Comparison of ENCODE assay signal across 1 cellular context in the genomic region with DNA sequence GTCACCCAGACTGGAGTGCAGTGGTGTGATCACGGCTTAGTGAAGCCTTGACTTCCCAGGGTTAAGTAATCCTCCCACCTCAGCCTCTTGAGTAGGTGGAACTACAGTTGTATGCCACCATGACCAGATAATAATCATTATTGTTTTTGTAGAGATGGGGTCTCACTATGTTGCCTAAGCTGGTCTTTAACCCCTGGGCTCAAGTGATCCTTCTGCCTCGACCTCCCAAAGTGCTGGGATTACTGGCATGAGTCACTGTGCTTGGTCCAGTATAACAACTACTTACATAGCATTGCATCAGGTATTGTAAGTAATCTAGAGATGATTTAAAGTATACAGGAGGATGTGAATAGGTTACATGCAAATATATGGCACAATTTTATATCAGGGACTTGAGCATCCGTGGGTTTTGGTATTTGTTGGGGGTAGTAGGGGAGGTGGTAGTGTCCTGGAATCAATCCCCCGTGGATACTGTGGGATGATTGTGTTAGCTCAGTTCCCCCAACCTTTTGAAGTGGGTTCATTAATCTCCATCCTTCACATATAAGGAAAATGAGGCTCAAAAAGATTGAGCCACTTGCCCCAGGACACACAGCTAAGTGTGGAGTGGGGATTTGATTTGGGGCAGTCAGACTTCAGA.
TF ChIP-seq lines count a peak whose summit lies in the region.

No MANE protein-coding gene starts in this region.

TF ChIP-seq in K562, 482 proteins besides CTCF, POLR2A, EP300 and RAD21 (continued from another document and continues in another):
- no peak for TF ChIP-seq YY1 (IDR thresholded peaks at IDR 0.05; ENCODE audit: borderline replicate concordance in 1 of 3, control insufficient read depth in 1 of 3, extremely low read depth in 1 of 3, insufficient read depth in 3 of 3, insufficient read length in 1 of 3, insufficient replicate concordance in 2 of 3, low read depth in 1 of 3, low read length in 2 of 3)
- TF ChIP-seq, protein P1, sequence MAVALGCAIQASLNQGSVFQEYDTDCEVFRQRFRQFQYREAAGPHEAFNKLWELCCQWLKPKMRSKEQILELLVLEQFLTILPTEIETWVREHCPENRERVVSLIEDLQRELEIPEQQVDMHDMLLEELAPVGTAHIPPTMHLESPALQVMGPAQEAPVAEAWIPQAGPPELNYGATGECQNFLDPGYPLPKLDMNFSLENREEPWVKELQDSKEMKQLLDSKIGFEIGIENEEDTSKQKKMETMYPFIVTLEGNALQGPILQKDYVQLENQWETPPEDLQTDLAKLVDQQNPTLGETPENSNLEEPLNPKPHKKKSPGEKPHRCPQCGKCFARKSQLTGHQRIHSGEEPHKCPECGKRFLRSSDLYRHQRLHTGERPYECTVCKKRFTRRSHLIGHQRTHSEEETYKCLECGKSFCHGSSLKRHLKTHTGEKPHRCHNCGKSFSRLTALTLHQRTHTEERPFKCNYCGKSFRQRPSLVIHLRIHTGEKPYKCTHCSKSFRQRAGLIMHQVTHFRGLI (CRISPR knock-in tag; IDR thresholded peaks at IDR 0.05), result no peak
- no peak for TF ChIP-seq PURB (CRISPR knock-in tag; IDR thresholded peaks at IDR 0.05; ENCODE audit: low read depth)
- TF ChIP-seq, protein P2, sequence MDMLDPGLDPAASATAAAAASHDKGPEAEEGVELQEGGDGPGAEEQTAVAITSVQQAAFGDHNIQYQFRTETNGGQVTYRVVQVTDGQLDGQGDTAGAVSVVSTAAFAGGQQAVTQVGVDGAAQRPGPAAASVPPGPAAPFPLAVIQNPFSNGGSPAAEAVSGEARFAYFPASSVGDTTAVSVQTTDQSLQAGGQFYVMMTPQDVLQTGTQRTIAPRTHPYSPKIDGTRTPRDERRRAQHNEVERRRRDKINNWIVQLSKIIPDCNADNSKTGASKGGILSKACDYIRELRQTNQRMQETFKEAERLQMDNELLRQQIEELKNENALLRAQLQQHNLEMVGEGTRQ (CRISPR knock-in tag; IDR thresholded peaks at IDR 0.05), result no peak
- TF ChIP-seq XRCC3 (IDR thresholded peaks at IDR 0.05), result no peak
- TF ChIP-seq SMAD4 (CRISPR knock-in tag; conservative IDR thresholded peaks at IDR 0.05), result peak; percentile 65; the same call in 1 of the 2 replicates
- no peak for TF ChIP-seq ZZZ3 (IDR thresholded peaks at IDR 0.05)
- TF ChIP-seq ZFP1 (CRISPR knock-in tag; IDR thresholded peaks at IDR 0.05), result no peak
- no peak for TF ChIP-seq CHD1 (IDR thresholded peaks at IDR 0.05; ENCODE audit: low read length)
- TF ChIP-seq MTF1 (CRISPR knock-in tag; IDR thresholded peaks at IDR 0.05; ENCODE audit: borderline replicate concordance), result no peak
- no peak for TF ChIP-seq ARID2 (IDR thresholded peaks at IDR 0.05)
- no peak for TF ChIP-seq COPS2 (conservative IDR thresholded peaks at IDR 0.05)
- TF ChIP-seq, protein P3, sequence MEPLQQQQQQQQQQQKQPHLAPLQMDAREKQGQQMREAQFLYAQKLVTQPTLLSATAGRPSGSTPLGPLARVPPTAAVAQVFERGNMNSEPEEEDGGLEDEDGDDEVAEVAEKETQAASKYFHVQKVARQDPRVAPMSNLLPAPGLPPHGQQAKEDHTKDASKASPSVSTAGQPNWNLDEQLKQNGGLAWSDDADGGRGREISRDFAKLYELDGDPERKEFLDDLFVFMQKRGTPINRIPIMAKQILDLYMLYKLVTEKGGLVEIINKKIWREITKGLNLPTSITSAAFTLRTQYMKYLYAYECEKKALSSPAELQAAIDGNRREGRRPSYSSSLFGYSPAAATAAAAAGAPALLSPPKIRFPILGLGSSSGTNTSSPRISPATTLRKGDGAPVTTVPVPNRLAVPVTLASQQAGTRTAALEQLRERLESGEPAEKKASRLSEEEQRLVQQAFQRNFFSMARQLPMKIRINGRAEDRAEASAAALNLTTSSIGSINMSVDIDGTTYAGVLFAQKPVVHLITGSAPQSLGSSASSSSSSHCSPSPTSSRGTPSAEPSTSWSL (CRISPR knock-in tag; IDR thresholded peaks at IDR 0.05; ENCODE audit: borderline replicate concordance), result no peak
- no peak for TF ChIP-seq FOXP1 (CRISPR knock-in tag; IDR thresholded peaks at IDR 0.05)
- no peak for TF ChIP-seq MED1 (CRISPR knock-in tag; IDR thresholded peaks at IDR 0.05; ENCODE audit: borderline replicate concordance)
- no peak for TF ChIP-seq SETDB1 (IDR thresholded peaks at IDR 0.05; ENCODE audit: low read length)
- TF ChIP-seq, protein P4, sequence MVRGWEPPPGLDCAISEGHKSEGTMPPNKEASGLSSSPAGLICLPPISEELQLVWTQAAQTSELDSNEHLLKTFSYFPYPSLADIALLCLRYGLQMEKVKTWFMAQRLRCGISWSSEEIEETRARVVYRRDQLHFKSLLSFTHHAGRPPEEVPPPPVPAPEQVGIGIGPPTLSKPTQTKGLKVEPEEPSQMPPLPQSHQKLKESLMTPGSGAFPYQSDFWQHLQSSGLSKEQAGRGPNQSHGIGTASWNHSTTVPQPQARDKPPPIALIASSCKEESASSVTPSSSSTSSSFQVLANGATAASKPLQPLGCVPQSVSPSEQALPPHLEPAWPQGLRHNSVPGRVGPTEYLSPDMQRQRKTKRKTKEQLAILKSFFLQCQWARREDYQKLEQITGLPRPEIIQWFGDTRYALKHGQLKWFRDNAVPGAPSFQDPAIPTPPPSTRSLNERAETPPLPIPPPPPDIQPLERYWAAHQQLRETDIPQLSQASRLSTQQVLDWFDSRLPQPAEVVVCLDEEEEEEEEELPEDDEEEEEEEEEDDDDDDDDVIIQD (CRISPR knock-in tag; IDR thresholded peaks at IDR 0.05), result no peak
- TF ChIP-seq, protein P5, sequence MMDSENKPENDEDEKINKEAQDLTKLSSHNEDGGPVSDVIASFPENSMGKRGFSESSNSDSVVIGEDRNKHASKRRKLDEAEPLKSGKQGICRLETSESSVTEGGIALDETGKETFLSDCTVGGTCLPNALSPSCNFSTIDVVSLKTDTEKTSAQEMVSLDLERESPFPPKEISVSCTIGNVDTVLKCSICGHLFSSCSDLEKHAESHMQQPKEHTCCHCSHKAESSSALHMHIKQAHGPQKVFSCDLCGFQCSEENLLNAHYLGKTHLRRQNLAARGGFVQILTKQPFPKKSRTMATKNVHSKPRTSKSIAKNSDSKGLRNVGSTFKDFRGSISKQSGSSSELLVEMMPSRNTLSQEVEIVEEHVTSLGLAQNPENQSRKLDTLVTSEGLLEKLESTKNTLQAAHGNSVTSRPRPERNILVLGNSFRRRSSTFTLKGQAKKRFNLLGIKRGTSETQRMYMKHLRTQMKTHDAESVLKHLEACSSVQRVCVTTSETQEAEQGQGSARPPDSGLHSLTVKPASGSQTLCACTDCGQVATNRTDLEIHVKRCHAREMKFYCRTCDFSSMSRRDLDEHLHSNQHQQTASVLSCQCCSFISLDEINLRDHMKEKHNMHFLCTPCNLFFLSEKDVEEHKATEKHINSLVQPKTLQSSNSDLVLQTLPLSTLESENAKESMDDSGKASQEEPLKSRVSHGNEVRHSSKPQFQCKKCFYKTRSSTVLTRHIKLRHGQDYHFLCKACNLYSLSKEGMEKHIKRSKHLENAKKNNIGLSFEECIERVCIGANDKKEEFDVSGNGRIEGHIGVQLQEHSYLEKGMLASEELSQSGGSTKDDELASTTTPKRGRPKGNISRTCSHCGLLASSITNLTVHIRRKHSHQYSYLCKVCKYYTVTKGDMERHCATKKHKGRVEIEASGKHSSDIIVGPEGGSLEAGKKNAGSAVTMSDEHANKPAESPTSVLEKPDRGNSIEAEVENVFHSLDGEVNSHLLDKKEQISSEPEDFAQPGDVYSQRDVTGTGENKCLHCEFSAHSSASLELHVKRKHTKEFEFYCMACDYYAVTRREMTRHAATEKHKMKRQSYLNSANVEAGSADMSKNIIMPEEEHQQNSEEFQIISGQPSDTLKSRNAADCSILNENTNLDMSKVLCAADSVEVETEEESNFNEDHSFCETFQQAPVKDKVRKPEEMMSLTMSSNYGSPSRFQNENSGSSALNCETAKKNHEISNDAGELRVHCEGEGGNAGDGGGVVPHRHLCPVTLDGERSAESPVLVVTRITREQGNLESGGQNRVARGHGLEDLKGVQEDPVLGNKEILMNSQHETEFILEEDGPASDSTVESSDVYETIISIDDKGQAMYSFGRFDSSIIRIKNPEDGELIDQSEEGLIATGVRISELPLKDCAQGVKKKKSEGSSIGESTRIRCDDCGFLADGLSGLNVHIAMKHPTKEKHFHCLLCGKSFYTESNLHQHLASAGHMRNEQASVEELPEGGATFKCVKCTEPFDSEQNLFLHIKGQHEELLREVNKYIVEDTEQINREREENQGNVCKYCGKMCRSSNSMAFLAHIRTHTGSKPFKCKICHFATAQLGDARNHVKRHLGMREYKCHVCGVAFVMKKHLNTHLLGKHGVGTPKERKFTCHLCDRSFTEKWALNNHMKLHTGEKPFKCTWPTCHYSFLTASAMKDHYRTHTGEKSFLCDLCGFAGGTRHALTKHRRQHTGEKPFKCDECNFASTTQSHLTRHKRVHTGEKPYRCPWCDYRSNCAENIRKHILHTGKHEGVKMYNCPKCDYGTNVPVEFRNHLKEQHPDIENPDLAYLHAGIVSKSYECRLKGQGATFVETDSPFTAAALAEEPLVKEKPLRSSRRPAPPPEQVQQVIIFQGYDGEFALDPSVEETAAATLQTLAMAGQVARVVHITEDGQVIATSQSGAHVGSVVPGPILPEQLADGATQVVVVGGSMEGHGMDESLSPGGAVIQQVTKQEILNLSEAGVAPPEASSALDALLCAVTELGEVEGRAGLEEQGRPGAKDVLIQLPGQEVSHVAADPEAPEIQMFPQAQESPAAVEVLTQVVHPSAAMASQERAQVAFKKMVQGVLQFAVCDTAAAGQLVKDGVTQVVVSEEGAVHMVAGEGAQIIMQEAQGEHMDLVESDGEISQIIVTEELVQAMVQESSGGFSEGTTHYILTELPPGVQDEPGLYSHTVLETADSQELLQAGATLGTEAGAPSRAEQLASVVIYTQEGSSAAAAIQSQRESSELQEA (IDR thresholded peaks at IDR 0.05; ENCODE audit: low read depth), result no peak
- TF ChIP-seq KAT2B (IDR thresholded peaks at IDR 0.05; ENCODE audit: low read depth, low read length), result no peak
- no peak for TF ChIP-seq ZKSCAN1 (IDR thresholded peaks at IDR 0.05; ENCODE audit: low read depth, low read length)
- TF ChIP-seq SOX6 (IDR thresholded peaks at IDR 0.05), result peak; percentile 48; the same call in 1 of the 2 replicates
- no peak for TF ChIP-seq PYGO2 (tag; IDR thresholded peaks at IDR 0.05)
- TF ChIP-seq, protein P6, sequence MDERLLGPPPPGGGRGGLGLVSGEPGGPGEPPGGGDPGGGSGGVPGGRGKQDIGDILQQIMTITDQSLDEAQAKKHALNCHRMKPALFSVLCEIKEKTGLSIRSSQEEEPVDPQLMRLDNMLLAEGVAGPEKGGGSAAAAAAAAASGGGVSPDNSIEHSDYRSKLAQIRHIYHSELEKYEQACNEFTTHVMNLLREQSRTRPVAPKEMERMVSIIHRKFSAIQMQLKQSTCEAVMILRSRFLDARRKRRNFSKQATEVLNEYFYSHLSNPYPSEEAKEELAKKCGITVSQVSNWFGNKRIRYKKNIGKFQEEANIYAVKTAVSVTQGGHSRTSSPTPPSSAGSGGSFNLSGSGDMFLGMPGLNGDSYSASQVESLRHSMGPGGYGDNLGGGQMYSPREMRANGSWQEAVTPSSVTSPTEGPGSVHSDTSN (CRISPR knock-in tag; IDR thresholded peaks at IDR 0.05; ENCODE audit: low read depth), result no peak
- TF ChIP-seq, protein P6 (tag; conservative IDR thresholded peaks at IDR 0.05; ENCODE audit: low read depth), result no peak
- TF ChIP-seq ZNF3 (CRISPR knock-in tag; IDR thresholded peaks at IDR 0.05), result no peak
- 0 out of 4 replicates have a peak, but pooled peaks of 1 of the 2 experiments have one; percentile 3 for TF ChIP-seq RCOR1 (IDR thresholded peaks at IDR 0.05; ENCODE audit: borderline replicate concordance in 1 of 2, low read depth in 2 of 2, low read length in 2 of 2)
- TF ChIP-seq MAFK (IDR thresholded peaks at IDR 0.05; ENCODE audit: low read length), result no peak
- TF ChIP-seq, protein P7, sequence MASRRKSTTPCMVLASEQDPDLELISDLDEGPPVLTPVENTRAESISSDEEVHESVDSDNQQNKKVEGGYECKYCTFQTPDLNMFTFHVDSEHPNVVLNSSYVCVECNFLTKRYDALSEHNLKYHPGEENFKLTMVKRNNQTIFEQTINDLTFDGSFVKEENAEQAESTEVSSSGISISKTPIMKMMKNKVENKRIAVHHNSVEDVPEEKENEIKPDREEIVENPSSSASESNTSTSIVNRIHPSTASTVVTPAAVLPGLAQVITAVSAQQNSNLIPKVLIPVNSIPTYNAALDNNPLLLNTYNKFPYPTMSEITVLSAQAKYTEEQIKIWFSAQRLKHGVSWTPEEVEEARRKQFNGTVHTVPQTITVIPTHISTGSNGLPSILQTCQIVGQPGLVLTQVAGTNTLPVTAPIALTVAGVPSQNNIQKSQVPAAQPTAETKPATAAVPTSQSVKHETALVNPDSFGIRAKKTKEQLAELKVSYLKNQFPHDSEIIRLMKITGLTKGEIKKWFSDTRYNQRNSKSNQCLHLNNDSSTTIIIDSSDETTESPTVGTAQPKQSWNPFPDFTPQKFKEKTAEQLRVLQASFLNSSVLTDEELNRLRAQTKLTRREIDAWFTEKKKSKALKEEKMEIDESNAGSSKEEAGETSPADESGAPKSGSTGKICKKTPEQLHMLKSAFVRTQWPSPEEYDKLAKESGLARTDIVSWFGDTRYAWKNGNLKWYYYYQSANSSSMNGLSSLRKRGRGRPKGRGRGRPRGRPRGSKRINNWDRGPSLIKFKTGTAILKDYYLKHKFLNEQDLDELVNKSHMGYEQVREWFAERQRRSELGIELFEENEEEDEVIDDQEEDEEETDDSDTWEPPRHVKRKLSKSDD (conservative IDR thresholded peaks at IDR 0.05; ENCODE audit: low read length), result no peak
- TF ChIP-seq POLR2B (IDR thresholded peaks at IDR 0.05; ENCODE audit: low read depth, partially characterized antibody), result no peak
- TF ChIP-seq NFIX (CRISPR knock-in tag; IDR thresholded peaks at IDR 0.05; ENCODE audit: low read depth), result no peak
- peak; percentile 76 for TF ChIP-seq FOSL1 (tag; conservative IDR thresholded peaks at IDR 0.05)
- no peak for TF ChIP-seq STAT5A (IDR thresholded peaks at IDR 0.05; ENCODE audit: borderline replicate concordance, low read length)
- peak; percentile 37; the same call in 1 of the 2 replicates for TF ChIP-seq CXXC5 (CRISPR knock-in tag; IDR thresholded peaks at IDR 0.05)
- no peak for TF ChIP-seq NONO (IDR thresholded peaks at IDR 0.05; ENCODE audit: low read depth in 2 of 2, low read length in 1 of 2)
- no peak for TF ChIP-seq TAF7 (tag; IDR thresholded peaks at IDR 0.05)
- no peak for TF ChIP-seq STAT5B (CRISPR knock-in tag; IDR thresholded peaks at IDR 0.05)
- no peak for TF ChIP-seq MAFF (IDR thresholded peaks at IDR 0.05; ENCODE audit: low read length)
- no peak for TF ChIP-seq SIRT6 (IDR thresholded peaks at IDR 0.05; ENCODE audit: low read depth, low read length)
- TF ChIP-seq, protein P8, sequence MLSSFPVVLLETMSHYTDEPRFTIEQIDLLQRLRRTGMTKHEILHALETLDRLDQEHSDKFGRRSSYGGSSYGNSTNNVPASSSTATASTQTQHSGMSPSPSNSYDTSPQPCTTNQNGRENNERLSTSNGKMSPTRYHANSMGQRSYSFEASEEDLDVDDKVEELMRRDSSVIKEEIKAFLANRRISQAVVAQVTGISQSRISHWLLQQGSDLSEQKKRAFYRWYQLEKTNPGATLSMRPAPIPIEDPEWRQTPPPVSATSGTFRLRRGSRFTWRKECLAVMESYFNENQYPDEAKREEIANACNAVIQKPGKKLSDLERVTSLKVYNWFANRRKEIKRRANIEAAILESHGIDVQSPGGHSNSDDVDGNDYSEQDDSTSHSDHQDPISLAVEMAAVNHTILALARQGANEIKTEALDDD (IDR thresholded peaks at IDR 0.05), result peak; percentile 28; the same call in 1 of the 2 replicates
